Comparison of ENCODE assay signal across 23 cellular contexts in genomic region chr9:133151601-133152525, GRCh38. TPM values are rescaled to one million over a fixed set of nuclear protein-coding genes. Genes with fewer than 3 reads are reported as not detected.
DNase-seq lines count a peak whose midpoint lies in the region; ATAC-seq, FAIRE-seq and TF ChIP-seq lines count a peak whose summit lies in the region.
"Had no signal": no experiment of that assay in that cellular context is flagged by ENCODE, and none has a peak within 500 bp of the region (broad histone marks: within the 10 kb centered on the region; RNA-seq: fewer than 3 reads in every experiment).

No MANE protein-coding gene starts in this region.

- H3K27ac ChIP-seq in CD8-positive, alpha-beta memory T cell (ENCODE audit: low read depth, low read length) = no peak overlapping the region
- no peak overlapping the region for H3K27ac ChIP-seq in kidney (ENCODE audit: low read depth in 2 of 2, low read length in 2 of 2)
- no peak overlapping the region for H3K27ac ChIP-seq in OCI-LY7 (ENCODE audit: low read depth, low read length, poor library complexity, severe bottlenecking)
- H3K27ac ChIP-seq: KMS-11, left lung, VCaP had no signal

- H3K36me3 ChIP-seq in CD8-positive, alpha-beta memory T cell (ENCODE audit: insufficient read depth, low read length) = no peaks in the 10 kb centered on the region
- H3K36me3 ChIP-seq in kidney (ENCODE audit: control insufficient read depth in 1 of 2, insufficient read depth in 2 of 2, low read length in 2 of 2) (no peaks in the 10 kb centered on the region), OCI-LY7 (ENCODE audit: insufficient read depth, low read length) (no peaks in the 10 kb centered on the region; the same call in 1 of the 2 replicates)

- POLR2A ChIA-PET in CD8-positive, alpha-beta memory T cell (lab: Charles Lee) = no interaction called here
- POLR2A ChIA-PET in OCI-LY7 (lab: Charles Lee) = no interaction called here

- BruUV-seq in OCI-LY7 (replicated peaks; lab: Mats Ljungman, UMichigan) = no TSS peak

- no peak overlapping the region for H3K4me3 ChIP-seq in CD8-positive, alpha-beta memory T cell (ENCODE audit: low read length)
- no peak overlapping the region for H3K4me3 ChIP-seq in kidney (ENCODE audit: low read length in 2 of 2)
- no peak overlapping the region for H3K4me3 ChIP-seq in OCI-LY7 (ENCODE audit: low read depth, low read length, poor library complexity, severe bottlenecking)
- H3K4me3 ChIP-seq: gastroesophageal sphincter, left lung, skin epidermis had no signal

- no peak overlapping the region for H3K9ac ChIP-seq in kidney (ENCODE audit: low read length in 2 of 2)
- H3K9ac ChIP-seq: KMS-11 had no signal

- no peak for FAIRE-seq in kidney (lab: Jason Lieb, UNC)
- no peak for FAIRE-seq in D721Med (lab: Jason Lieb, UNC)
- FAIRE-seq: GM12891 had no signal

- H4K20me1 ChIP-seq in OCI-LY7 (ENCODE audit: insufficient read depth, low read length) = 0 out of 2 replicates have a peak, but pooled peaks cover 4% of the 10 kb centered on the region

- peaks cover 8% of the 10 kb centered on the region; the same call in 1 of the 2 replicates for H3K79me2 ChIP-seq in OCI-LY7 (ENCODE audit: insufficient read depth, low read depth, low read length)

- CTCF ChIA-PET in CD8-positive, alpha-beta memory T cell (lab: Charles Lee) = interaction anchor here (4.9 to 11.8 kb wide), 2 partner anchors 41 to 130 kb away, joined by 20 to 521 read pairs; partner anchors contain the start of gene RALGDS
- CTCF ChIA-PET in OCI-LY7 (lab: Charles Lee; ENCODE audit: unreplicated experiment) = no interaction called here

- ATAC-seq in activated T-cell treated with anti-CD3 and anti-CD28 coated beads, Interleukin-2, amount 50 U/mL, for 4 hours = no peak
- ATAC-seq: gastroesophageal sphincter, left lung, T-cell had no signal

- peaks cover 15% of the 10 kb centered on the region for H3K4me1 Mint-ChIP-seq in activated T-cell treated with anti-CD3 and anti-CD28 coated beads, Interleukin-2, amount 50 U/mL, for 4 hours (ENCODE audit: low read depth)
- peaks cover 14 to 20% (median 16%) of the 10 kb centered on the region in 3 donors for H3K4me1 Mint-ChIP-seq in CD8-positive, alpha-beta memory T cell

- no peaks in the 10 kb centered on the region for H3K9me3 ChIP-seq in CD8-positive, alpha-beta memory T cell (ENCODE audit: low read length)
- H3K9me3 ChIP-seq in kidney (ENCODE audit: control insufficient read depth in 1 of 2, low read length in 2 of 2) (no peaks in the 10 kb centered on the region), OCI-LY7 (ENCODE audit: low read length) (no peaks in the 10 kb centered on the region)
- H3K9me3 ChIP-seq: gastroesophageal sphincter, left lung had no signal

- no peaks in the 10 kb centered on the region for H3K27me3 Mint-ChIP-seq in activated T-cell treated with anti-CD3 and anti-CD28 coated beads, Interleukin-2, amount 50 U/mL, for 4 hours (ENCODE audit: low read depth)
- H3K27me3 Mint-ChIP-seq in CD8-positive, alpha-beta memory T cell = no peaks in the 10 kb centered on the region
- H3K27me3 Mint-ChIP-seq: T-cell had no signal

- DNase-seq in activated T-cell treated with anti-CD3 and anti-CD28 coated beads, Interleukin-2, amount 50 U/mL, for 4 hours = no peak
- DNase-seq in activated T-cell treated with anti-CD3 and anti-CD28 coated beads for 4 hours = no peak
- DNase-seq in CD8-positive, alpha-beta memory T cell = no peak
- DNase-seq in erythroblast (lab: John Stamatoyannopoulos, UW) = no peak
- peak; percentile 1 for DNase-seq in retina
- DNase-seq in kidney = no peak
- DNase-seq in OCI-LY7 (ENCODE audit: low spot score) = no peak
- no peak for DNase-seq in D721Med (ENCODE audit: insufficient read length, low spot score)
- DNase-seq: amniotic stem cell; central memory CD4-positive, alpha-beta T cell; NCI-H1105 treated with DMSO at 0.1 percent for 48 hours; NCI-H526; stimulated activated CD4-positive, alpha-beta T cell treated with anti-CD3 and anti-CD28 coated beads, Interleukin-4, amount 100 ng/mL, for 1 hour; T-cell had no signal

- H3K27me3 ChIP-seq in CD8-positive, alpha-beta memory T cell (ENCODE audit: insufficient read depth, low read length, poor library complexity, severe bottlenecking) = no peaks in the 10 kb centered on the region
- H3K27me3 ChIP-seq: gastroesophageal sphincter, left lung had no signal

- H3K4me1 ChIP-seq in CD8-positive, alpha-beta memory T cell (ENCODE audit: insufficient read depth, low read length) = peaks cover 20% of the 10 kb centered on the region
- H3K4me1 ChIP-seq in kidney (ENCODE audit: control insufficient read depth in 1 of 2, insufficient read depth in 1 of 2, low read depth in 1 of 2, low read length in 2 of 2) = peaks cover 8 to 9% of the 10 kb centered on the region in 2 donors
- H3K4me1 ChIP-seq in OCI-LY7 (ENCODE audit: insufficient read depth, low read length, poor library complexity, severe bottlenecking) = peaks cover 19% of the 10 kb centered on the region

- H3K9me2 ChIP-seq in OCI-LY7 (ENCODE audit: insufficient read depth, low read length) = no peaks in the 10 kb centered on the region

- no peaks in the 10 kb centered on the region for H3K9me3 Mint-ChIP-seq in activated T-cell treated with anti-CD3 and anti-CD28 coated beads, Interleukin-2, amount 50 U/mL, for 4 hours
- H3K9me3 Mint-ChIP-seq in CD8-positive, alpha-beta memory T cell = no peaks in the 10 kb centered on the region
- H3K9me3 Mint-ChIP-seq: T-cell had no signal

- H3K36me3 Mint-ChIP-seq in activated T-cell treated with anti-CD3 and anti-CD28 coated beads, Interleukin-2, amount 50 U/mL, for 4 hours (ENCODE audit: insufficient read depth) = no peaks in the 10 kb centered on the region
- peaks cover 0 to 6% (median 0%) of the 10 kb centered on the region in 3 donors for H3K36me3 Mint-ChIP-seq in CD8-positive, alpha-beta memory T cell
- H3K36me3 Mint-ChIP-seq: T-cell had no signal

- intact Hi-C loops in kidney (cut with DNase I) = no loop called here
- intact Hi-C loops in OCI-LY7 (cut with micrococcal nuclease; ENCODE audit: unreplicated experiment) = no loop called here

- no peak overlapping the region for H3K4me2 ChIP-seq in OCI-LY7 (ENCODE audit: low read length)
- H3K4me2 ChIP-seq: KMS-11 had no signal

- peak; percentile 40 for TF ChIP-seq POLR2A in erythroblast (IDR thresholded peaks at IDR 0.05; ENCODE audit: low read length)

- H3K4me3 Mint-ChIP-seq in activated T-cell treated with anti-CD3 and anti-CD28 coated beads, Interleukin-2, amount 50 U/mL, for 4 hours = peak overlapping the region; percentile 50
- H3K4me3 Mint-ChIP-seq in CD8-positive, alpha-beta memory T cell = peak overlapping the region in 4 of 7 donors; percentile 12 to 55 (median 46)

- no peak for TF ChIP-seq CTCF in kidney (IDR thresholded peaks at IDR 0.05; ENCODE audit: borderline replicate concordance, extremely low read depth, insufficient read depth)
- no peak for TF ChIP-seq CTCF in OCI-LY7 (conservative IDR thresholded peaks at IDR 0.05; ENCODE audit: low read length)
- TF ChIP-seq CTCF in D721Med (IDR thresholded peaks at IDR 0.05; ENCODE audit: insufficient read depth, missing control alignments) = no peak

- no peak overlapping the region for H2AFZ ChIP-seq in OCI-LY7 (ENCODE audit: low read length)

- H3K27ac Mint-ChIP-seq in CD8-positive, alpha-beta memory T cell = peak overlapping the region in 4 of 8 donors; percentile 17 to 83 (median 59)

RNA-seq across cellular contexts. Expression of gene GBGT1, which starts 11.9 kb away (rescaled TPM):
- 1 to 10 TPM; 3.0 to 3.3 (median 3.2) TPM for total RNA-seq in activated T-cell treated with anti-CD3 and anti-CD28 coated beads, Interleukin-2, amount 50 U/mL, for 4 hours
- total RNA-seq in CD8-positive, alpha-beta memory T cell = 1 to 10 TPM; 1.8 to 2.6 TPM
- polyA plus RNA-seq in CD8-positive, alpha-beta memory T cell = not detected
- 21.6 TPM for total RNA-seq in kidney
- polyA plus RNA-seq in kidney (ENCODE audit: insufficient read depth, low read depth, low replicate concordance) = 7.9 TPM
- total RNA-seq in OCI-LY7 (2014; rRNA removed; shearing (Covaris generic)) = 2.1 and 2.6 TPM in 2 replicates
- 3.9 and 5.9 TPM in 2 replicates for total RNA-seq in OCI-LY7 (2022)
- total RNA-seq: H4 had no signal

RNA-seq across cellular contexts. Expression of gene RALGDS, which starts 30.8 kb away (rescaled TPM):
- total RNA-seq in activated T-cell treated with anti-CD3 and anti-CD28 coated beads, Interleukin-2, amount 50 U/mL, for 4 hours = 10 to 100 TPM; 43.2 to 46.7 (median 45.2) TPM
- 10 to 100 TPM; 59.1 to 67.8 TPM for total RNA-seq in CD8-positive, alpha-beta memory T cell
- polyA plus RNA-seq in CD8-positive, alpha-beta memory T cell = 78.0 TPM
- total RNA-seq in kidney (43.3 TPM), OCI-LY7 (2022) (23.8 and 28.6 TPM in 2 replicates)
- polyA plus RNA-seq in kidney (ENCODE audit: insufficient read depth, low read depth, low replicate concordance) = 13.0 TPM
- total RNA-seq in OCI-LY7 (2014; rRNA removed; shearing (Covaris generic)) = 22.0 and 28.2 TPM in 2 replicates

RNA-seq across cellular contexts. Expression of gene OBP2B, which starts 57.2 kb away (rescaled TPM):
- not detected for total RNA-seq in activated T-cell treated with anti-CD3 and anti-CD28 coated beads, Interleukin-2, amount 50 U/mL, for 4 hours
- not detected for total RNA-seq in CD8-positive, alpha-beta memory T cell
- polyA plus RNA-seq in CD8-positive, alpha-beta memory T cell = not detected
- not detected for total RNA-seq in kidney
- polyA plus RNA-seq in kidney (ENCODE audit: insufficient read depth, low read depth, low replicate concordance) = not detected
- not detected in 2 replicates for total RNA-seq in OCI-LY7 (2014; rRNA removed; shearing (Covaris generic))
- total RNA-seq in OCI-LY7 (2022) = not detected in 2 replicates
- total RNA-seq: activated CD8-positive, alpha-beta memory T cell treated with anti-CD3 and anti-CD28 coated beads for 36 hours; gastroesophageal sphincter; H4; left lung; T-cell had no signal
- polyA plus RNA-seq: esophagus had no signal
